In genomic region chr12:68497112-68497511, GRCh38 we compare ENCODE assay signal across 11 cellular contexts.
DNase-seq lines count a peak whose midpoint lies in the region; ATAC-seq lines count a peak whose summit lies in the region.
"Had no signal": no experiment of that assay in that cellular context is flagged by ENCODE, and none has a peak within 500 bp of the region (broad histone marks: within the 10 kb centered on the region; RNA-seq: fewer than 3 reads in every experiment).

No MANE protein-coding gene starts in this region.

- ATAC-seq in GM19035 (IDR thresholded peaks at IDR 0.05; ENCODE audit: unreplicated experiment), result peak; percentile 73
- no peak for ATAC-seq in effector memory CD8-positive, alpha-beta T cell (replicated peaks)
- ATAC-seq in GM19467 (IDR thresholded peaks at IDR 0.05; ENCODE audit: unreplicated experiment), result no peak

- H3K4me3 Mint-ChIP-seq in CD8-positive, alpha-beta memory T cell, result peak overlapping the region; percentile 37 to 87 (median 72)
- peak overlapping the region; percentile 76 for H3K4me3 Mint-ChIP-seq in effector memory CD8-positive, alpha-beta T cell

- H3K27me3 Mint-ChIP-seq in CD8-positive, alpha-beta memory T cell, result no peaks in the 10 kb centered on the region
- H3K27me3 Mint-ChIP-seq in effector memory CD8-positive, alpha-beta T cell, result no peaks in the 10 kb centered on the region

- no peak for DNase-seq in CD8-positive, alpha-beta memory T cell
- DNase-seq in MV-4-11 (lab: John Stamatoyannopoulos, UW) (peak; percentile 59), NCI-H2081 (lab: John Stamatoyannopoulos, UW) (no peak), activated gamma-delta T cell (lab: John Stamatoyannopoulos, UW) (no peak), middle frontal gyrus (ENCODE audit: extremely low spot score, low spot score) (no peak)
- no peak for DNase-seq in effector memory CD8-positive, alpha-beta T cell
- DNase-seq: KG1 had no signal

- H3K36me3 ChIP-seq in CD8-positive, alpha-beta memory T cell (ENCODE audit: insufficient read depth, low read length), result no peaks in the 10 kb centered on the region

- H3K4me3 ChIP-seq in CD8-positive, alpha-beta memory T cell (ENCODE audit: low read length), result no peak overlapping the region

- H3K27ac Mint-ChIP-seq in CD8-positive, alpha-beta memory T cell, result peak overlapping the region in 5 of 8 donors; percentile 12 to 93 (median 49)
- H3K27ac Mint-ChIP-seq in effector memory CD8-positive, alpha-beta T cell, result peak overlapping the region; percentile 90 to 92

- CTCF ChIA-PET in CD8-positive, alpha-beta memory T cell (lab: Charles Lee), result interaction anchor here (0.6 to 1.2 kb wide), 3 partner anchors 8 to 114 kb away, joined by 3 to 5 read pairs (median 3); partner anchors contain the start of gene RAP1B

- H3K4me1 ChIP-seq in CD8-positive, alpha-beta memory T cell (ENCODE audit: insufficient read depth, low read length), result no peaks in the 10 kb centered on the region

- POLR2A ChIA-PET in CD8-positive, alpha-beta memory T cell (lab: Charles Lee), result interaction anchor here (0.5 kb wide), 1 partner anchor 45 kb away, joined by 10 read pairs; no protein-coding TSS in a partner anchor

- no peak overlapping the region for H3K27ac ChIP-seq in CD8-positive, alpha-beta memory T cell (ENCODE audit: low read depth, low read length)
- H3K27ac ChIP-seq: VCaP had no signal

- H3K27me3 ChIP-seq in CD8-positive, alpha-beta memory T cell (ENCODE audit: insufficient read depth, low read length, poor library complexity, severe bottlenecking), result no peaks in the 10 kb centered on the region

- peaks cover 0 to 5% (median 2%) of the 10 kb centered on the region in 3 donors for H3K36me3 Mint-ChIP-seq in CD8-positive, alpha-beta memory T cell
- no peaks in the 10 kb centered on the region for H3K36me3 Mint-ChIP-seq in effector memory CD8-positive, alpha-beta T cell (ENCODE audit: insufficient read depth)
- H3K36me3 Mint-ChIP-seq: CD4-positive, CD25-positive, alpha-beta regulatory T cell had no signal

- no peaks in the 10 kb centered on the region for H3K9me3 Mint-ChIP-seq in CD8-positive, alpha-beta memory T cell
- H3K9me3 Mint-ChIP-seq in effector memory CD8-positive, alpha-beta T cell, result no peaks in the 10 kb centered on the region

- peaks cover 20 to 25% (median 24%) of the 10 kb centered on the region in 3 donors for H3K4me1 Mint-ChIP-seq in CD8-positive, alpha-beta memory T cell
- peaks cover 15 to 16% of the 10 kb centered on the region in 2 donors for H3K4me1 Mint-ChIP-seq in effector memory CD8-positive, alpha-beta T cell (ENCODE audit: low read depth in 2 of 2)

- no peaks in the 10 kb centered on the region for H3K9me3 ChIP-seq in CD8-positive, alpha-beta memory T cell (ENCODE audit: low read length)
